ENCODE assay signal across 25 cellular contexts in the genomic region with DNA sequence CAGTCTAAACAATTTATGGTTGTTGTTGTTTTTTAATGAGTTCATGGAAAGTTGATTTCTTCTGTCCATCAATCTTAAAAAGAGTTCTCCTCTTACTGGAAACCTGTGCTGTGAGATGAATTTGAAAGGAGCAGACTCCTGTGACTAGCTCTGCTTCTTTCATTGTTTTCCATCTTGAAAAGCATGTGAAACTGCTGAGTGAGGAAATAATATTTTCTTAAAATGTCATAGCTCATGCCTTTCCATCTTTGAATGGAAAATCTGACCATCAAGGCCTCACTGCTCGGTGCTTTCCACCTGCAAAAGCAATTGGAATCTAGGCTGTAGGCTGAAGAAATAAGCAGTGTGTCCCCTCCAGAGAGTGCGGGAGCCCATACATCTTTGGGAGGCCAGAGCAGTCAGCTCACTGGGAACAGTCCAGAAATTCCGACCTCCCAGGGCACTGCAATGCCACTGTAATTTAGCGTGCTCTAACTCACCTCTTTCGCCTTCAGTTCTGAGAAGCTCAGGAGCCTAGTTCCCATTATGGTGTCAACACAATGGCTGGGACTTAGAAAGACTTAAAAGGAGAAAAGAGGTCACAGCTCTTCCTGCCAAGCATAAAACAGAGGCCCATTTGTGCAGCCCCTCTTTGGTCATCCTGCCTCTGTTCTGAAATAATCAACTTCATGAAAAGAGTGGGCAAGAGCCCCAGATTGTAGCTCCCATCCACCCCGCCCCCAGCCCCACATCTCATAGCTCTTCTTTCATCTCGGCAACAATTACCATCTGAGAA. TPM values are rescaled to one million over a fixed set of nuclear protein-coding genes. Genes with fewer than 3 reads are reported as not detected.
DNase-seq lines count a peak whose midpoint lies in the region; ATAC-seq and TF ChIP-seq lines count a peak whose summit lies in the region.
"Had no signal": no experiment of that assay in that cellular context is flagged by ENCODE, and none has a peak within 500 bp of the region (broad histone marks: within the 10 kb centered on the region; RNA-seq: fewer than 3 reads in every experiment).

No MANE protein-coding gene starts in this region.

- no peak overlapping the region for H3K4me3 ChIP-seq in IMR-90 (ENCODE audit: insufficient read depth, low read depth, low read length)
- H3K4me3 ChIP-seq in trophoblast cell (ENCODE audit: low read depth, low read length) = no peak overlapping the region
- H3K4me3 ChIP-seq in CD8-positive, alpha-beta memory T cell (ENCODE audit: low read length) = no peak overlapping the region
- H3K4me3 ChIP-seq: cardiac muscle cell, MG63, vagina had no signal

- H3K9ac ChIP-seq in IMR-90 (ENCODE audit: low read depth, low read length) = no peak overlapping the region
- no peak overlapping the region for H3K9ac ChIP-seq in trophoblast cell (ENCODE audit: low read length)
- H3K9ac ChIP-seq: parathyroid adenoma had no signal

- H3K27ac ChIP-seq in IMR-90 (ENCODE audit: insufficient read depth, low read length) = no peak overlapping the region
- H3K27ac ChIP-seq in trophoblast cell (ENCODE audit: low read depth, low read length) = no peak overlapping the region
- no peak overlapping the region for H3K27ac ChIP-seq in CD8-positive, alpha-beta memory T cell (ENCODE audit: low read depth, low read length)
- H3K27ac ChIP-seq: cardiac muscle cell, epithelial cell of prostate, parathyroid adenoma, vagina had no signal

- H4K12ac ChIP-seq in trophoblast cell (ENCODE audit: low read depth, low read length) = no peak overlapping the region

- H3K4me1 ChIP-seq in IMR-90 (ENCODE audit: control insufficient read depth, insufficient read depth, low read length) (peaks cover 14% of the 10 kb centered on the region), trophoblast cell (ENCODE audit: control insufficient read depth in 1 of 2, insufficient read depth in 2 of 2, low read length in 2 of 2) (peaks cover 15 to 21% of the 10 kb centered on the region in 2 experiments)
- H3K4me1 ChIP-seq in CD8-positive, alpha-beta memory T cell (ENCODE audit: insufficient read depth, low read length) = no peaks in the 10 kb centered on the region

- H3K9me3 ChIP-seq in IMR-90 (ENCODE audit: control insufficient read depth, insufficient read depth, low read length) (no peaks in the 10 kb centered on the region), trophoblast cell (ENCODE audit: insufficient read depth, low read depth, low read length) (no peaks in the 10 kb centered on the region)
- no peaks in the 10 kb centered on the region for H3K9me3 ChIP-seq in CD8-positive, alpha-beta memory T cell (ENCODE audit: low read length)
- H3K9me3 ChIP-seq: MG63, vagina had no signal

- ATAC-seq in IMR-90 (ENCODE audit: low read depth) = no peak
- ATAC-seq: activated naive CD8-positive, alpha-beta T cell treated with anti-CD3 and anti-CD28 coated beads, Interleukin-2, amount 50 U/mL, for 24 hours; Right ventricle myocardium inferior had no signal

- TF ChIP-seq POLR2A in IMR-90 (IDR thresholded peaks at IDR 0.05; ENCODE audit: low read depth, low read length) = no peak

- H3K36me3 ChIP-seq in IMR-90 (ENCODE audit: control insufficient read depth, insufficient read depth, low read length) (no peaks in the 10 kb centered on the region), trophoblast cell (ENCODE audit: control insufficient read depth in 1 of 2, insufficient read depth in 2 of 2, low read length in 2 of 2) (no peaks in the 10 kb centered on the region)
- H3K36me3 ChIP-seq in CD8-positive, alpha-beta memory T cell (ENCODE audit: insufficient read depth, low read length) = no peaks in the 10 kb centered on the region
- H3K36me3 ChIP-seq: cardiac muscle cell, MG63, vagina had no signal

- H3K4me1 Mint-ChIP-seq in brain = peaks cover 81% of the 10 kb centered on the region
- no peaks in the 10 kb centered on the region for H3K4me1 Mint-ChIP-seq in CD8-positive, alpha-beta memory T cell
- H3K4me1 Mint-ChIP-seq: activated B cell treated with CpG ODN at 0.5 μM for 24 hours; activated naive CD8-positive, alpha-beta T cell treated with anti-CD3 and anti-CD28 coated beads, Interleukin-2, amount 50 U/mL, for 24 hours; IgD-negative memory B cell had no signal

- no peaks in the 10 kb centered on the region for H3K36me3 Mint-ChIP-seq in brain
- no peaks in the 10 kb centered on the region for H3K36me3 Mint-ChIP-seq in CD8-positive, alpha-beta memory T cell
- H3K36me3 Mint-ChIP-seq: activated CD4-positive, alpha-beta memory T cell treated with anti-CD3 and anti-CD28 coated beads for 36 hours; CD14-positive monocyte; IgD-negative memory B cell had no signal

- H3K79me1 ChIP-seq in IMR-90 (ENCODE audit: low read depth in 1 of 2, low read length in 2 of 2) (no peaks in the 10 kb centered on the region), trophoblast cell (ENCODE audit: low read length) (peaks cover 10% of the 10 kb centered on the region)

- dilution Hi-C loops in IMR-90 (cut with HindIII; ENCODE audit: low sequenced_read_pairs, unreplicated experiment) = no loop called here

- H2BK5ac ChIP-seq in IMR-90 (ENCODE audit: low read depth, low read length, poor library complexity, severe bottlenecking) = no peak overlapping the region
- peak overlapping the region; percentile 32 for H2BK5ac ChIP-seq in trophoblast cell (ENCODE audit: low read depth, low read length, poor library complexity)

- H4K8ac ChIP-seq in IMR-90 (ENCODE audit: low read depth in 2 of 2, low read length in 2 of 2) (peak overlapping the region in 1 of 2 experiments; percentile 8; a peak in 1 of 4 replicates), trophoblast cell (ENCODE audit: low read depth, low read length) (peak overlapping the region; percentile 3)

- H3K79me2 ChIP-seq in trophoblast cell (ENCODE audit: control insufficient read depth, insufficient read depth, low read length, poor library complexity) = no peaks in the 10 kb centered on the region
- H3K79me2 ChIP-seq: parathyroid adenoma had no signal

- H2BK12ac ChIP-seq in trophoblast cell (ENCODE audit: low read length) = peak overlapping the region; percentile 12

- H4K20me1 ChIP-seq in IMR-90 (ENCODE audit: insufficient read depth, low read length) = no peaks in the 10 kb centered on the region

- TF ChIP-seq CTCF in IMR-90 (conservative IDR thresholded peaks at IDR 0.05; ENCODE audit: low read depth, low read length) = no peak
- no peak for TF ChIP-seq CTCF in brain (conservative IDR thresholded peaks at IDR 0.05)
- TF ChIP-seq CTCF in GM13976 (IDR thresholded peaks at IDR 0.05; ENCODE audit: borderline replicate concordance, control extremely low read depth, extremely low read depth, insufficient read depth, missing control alignments) = no peak

- H2BK20ac ChIP-seq in IMR-90 (ENCODE audit: low read depth, low read length) = peak overlapping the region; percentile 63; the same call in 1 of the 2 replicates

- intact Hi-C loops in IMR-90 (cut with micrococcal nuclease) (no loop called here), posterior vena cava (cut with DNase I) (loop anchor here in 1 of 2 donors (5.0 kb wide), 1 partner anchor 210 kb away; no protein-coding TSS in a partner anchor)

- H3K14ac ChIP-seq in IMR-90 (replicated peaks; ENCODE audit: low read depth, low read length) (peak overlapping the region; percentile 27; the same call in 1 of the 2 replicates), trophoblast cell (ENCODE audit: low read length) (peak overlapping the region; percentile 42)

- H3K23ac ChIP-seq in IMR-90 (ENCODE audit: low read depth, low read length) (no peak overlapping the region), trophoblast cell (ENCODE audit: low read length) (no peak overlapping the region)

- H3K9me3 Mint-ChIP-seq in brain = peaks cover 0 to 3% (median 0%) of the 10 kb centered on the region in 5 experiments
- H3K9me3 Mint-ChIP-seq in CD8-positive, alpha-beta memory T cell = no peaks in the 10 kb centered on the region
- H3K9me3 Mint-ChIP-seq: activated B cell treated with CpG ODN at 0.5 μM for 24 hours; activated CD4-positive, alpha-beta memory T cell treated with anti-CD3 and anti-CD28 coated beads for 36 hours; activated naive CD8-positive, alpha-beta T cell treated with anti-CD3 and anti-CD28 coated beads, Interleukin-2, amount 50 U/mL, for 24 hours; IgD-negative memory B cell had no signal

- H2AK9ac ChIP-seq in IMR-90 (replicated peaks; ENCODE audit: low read depth, low read length, poor library complexity) = no peak overlapping the region

- H2AFZ ChIP-seq in IMR-90 (replicated peaks; ENCODE audit: low read length, poor library complexity) (no peak overlapping the region), trophoblast cell (ENCODE audit: insufficient read depth, low read length, poor library complexity) (no peak overlapping the region)
- H2AFZ ChIP-seq: parathyroid adenoma had no signal

- H3K27me3 ChIP-seq in IMR-90 (ENCODE audit: control insufficient read depth, insufficient read depth, low read length) = no peaks in the 10 kb centered on the region
- H3K27me3 ChIP-seq in trophoblast cell (ENCODE audit: insufficient read depth, low read length) = no peaks in the 10 kb centered on the region
- no peaks in the 10 kb centered on the region for H3K27me3 ChIP-seq in CD8-positive, alpha-beta memory T cell (ENCODE audit: insufficient read depth, low read length, poor library complexity, severe bottlenecking)
- H3K27me3 ChIP-seq: cardiac muscle cell, MG63, vagina had no signal

- DNase-seq in IMR-90 = no peak
- DNase-seq in medulla oblongata (ENCODE audit: extremely low spot score) = peak; percentile 81
- DNase-seq in trophoblast cell = no peak
- no peak for DNase-seq in HK-2 (ENCODE audit: unreplicated experiment)
- DNase-seq in posterior vena cava (ENCODE audit: low spot score) = no peak
- no peak for DNase-seq in GM13976 (ENCODE audit: low spot score)
- no peak for DNase-seq in CD8-positive, alpha-beta memory T cell
- DNase-seq: activated B cell treated with CpG ODN at 0.5 μM for 24 hours; activated CD4-positive, alpha-beta memory T cell treated with anti-CD3 and anti-CD28 coated beads for 36 hours; activated effector memory CD4-positive, alpha-beta T cell treated with anti-CD3 and anti-CD28 coated beads, Interleukin-2, amount 50 U/mL, for 16 hours; activated naive CD8-positive, alpha-beta T cell treated with anti-CD3 and anti-CD28 coated beads, Interleukin-2, amount 50 U/mL, for 24 hours; GOT3; MG63; NCI-H1436; NCI-H2171; T-helper 9 cell had no signal

- CTCF ChIA-PET in IMR-90 (lab: Yijun Ruan, JAX) = interaction anchor here (1.0 kb wide), 1 partner anchor 9 kb away, joined by 4 read pairs; no protein-coding TSS in a partner anchor
- CTCF ChIA-PET in CD8-positive, alpha-beta memory T cell (lab: Charles Lee) = no interaction called here

- WGBS in IMR-90 (ENCODE audit: extremely low coverage in 2 of 2, insufficient read length in 1 of 2), 2 experiments = 88% methylated on average over 4 of the region's 7 CpGs; no CpG with 5 or more reads in 1 of the 2 experiments
- WGBS in trophoblast cell (ENCODE audit: extremely low coverage, insufficient coverage, insufficient read length) = no CpG with 5 or more reads among the region's 7 CpGs

- peak overlapping the region; percentile 82 to 98 (median 97) for H3K27ac Mint-ChIP-seq in brain
- no peak overlapping the region for H3K27ac Mint-ChIP-seq in CD8-positive, alpha-beta memory T cell
- H3K27ac Mint-ChIP-seq: activated B cell treated with CpG ODN at 0.5 μM for 24 hours; activated CD4-positive, alpha-beta memory T cell treated with anti-CD3 and anti-CD28 coated beads for 36 hours; activated naive CD8-positive, alpha-beta T cell treated with anti-CD3 and anti-CD28 coated beads, Interleukin-2, amount 50 U/mL, for 24 hours; CD14-positive monocyte; IgD-negative memory B cell had no signal

- no peak for TF ChIP-seq RAD21 in IMR-90 (IDR thresholded peaks at IDR 0.05; ENCODE audit: low read length)

- H3K18ac ChIP-seq in IMR-90 (ENCODE audit: low read depth, low read length) (no peak overlapping the region), trophoblast cell (ENCODE audit: low read length) (no peak overlapping the region)

- no peak overlapping the region for H4K5ac ChIP-seq in IMR-90 (ENCODE audit: low read depth, low read length)

- no TSS peak for BruUV-seq in IMR-90 (replicated peaks; lab: Mats Ljungman, UMichigan)

- peak overlapping the region; percentile 33; the same call in 1 of the 2 replicates for H4K91ac ChIP-seq in IMR-90 (ENCODE audit: insufficient read depth, low read depth, low read length)
- H4K91ac ChIP-seq in trophoblast cell (ENCODE audit: low read depth, low read length) = peak overlapping the region; percentile 45

- no peak overlapping the region for H2BK15ac ChIP-seq in IMR-90 (ENCODE audit: low read depth, low read length)

- H2AK5ac ChIP-seq in IMR-90 (ENCODE audit: low read depth, low read length) (peak overlapping the region; percentile 42; the same call in 1 of the 2 replicates), trophoblast cell (ENCODE audit: low read length) (no peak overlapping the region)

- H2BK120ac ChIP-seq in IMR-90 (ENCODE audit: low read depth, low read length) (peak overlapping the region; percentile 60), trophoblast cell (ENCODE audit: insufficient read depth, low read length, poor library complexity) (peak overlapping the region; percentile 47)

- no peak overlapping the region for H3K56ac ChIP-seq in IMR-90 (ENCODE audit: extremely low read depth, insufficient read depth, low read length)

- POLR2A ChIA-PET in IMR-90 (lab: Charles Lee; ENCODE audit: unreplicated experiment) = interaction anchor here (2.6 kb wide), 1 partner anchor 51 kb away, joined by 25 read pairs; a partner anchor contains a TSS
- POLR2A ChIA-PET in CD8-positive, alpha-beta memory T cell (lab: Charles Lee) = no interaction called here

- H3K4me2 ChIP-seq in IMR-90 (ENCODE audit: low read depth, low read length) (no peak overlapping the region), trophoblast cell (ENCODE audit: low read length) (no peak overlapping the region)

- H3K4ac ChIP-seq in IMR-90 (ENCODE audit: low read depth, low read length) = 0 out of 2 replicates have a peak overlapping the region, but pooled peaks have one; percentile 1
- no peak overlapping the region for H3K4ac ChIP-seq in trophoblast cell (ENCODE audit: low read depth, low read length)

- peak overlapping the region in 4 of 5 experiments; percentile 16 to 50 (median 34) for H3K4me3 Mint-ChIP-seq in brain
- H3K4me3 Mint-ChIP-seq in CD8-positive, alpha-beta memory T cell = no peak overlapping the region
- H3K4me3 Mint-ChIP-seq: activated B cell treated with CpG ODN at 0.5 μM for 24 hours; activated CD4-positive, alpha-beta memory T cell treated with anti-CD3 and anti-CD28 coated beads for 36 hours; activated naive CD8-positive, alpha-beta T cell treated with anti-CD3 and anti-CD28 coated beads, Interleukin-2, amount 50 U/mL, for 24 hours; CD14-positive monocyte; IgD-negative memory B cell had no signal

- in situ Hi-C loops in IMR-90 (cut with MboI; ENCODE audit: low sequenced_read_pairs) = no loop called here
- in situ Hi-C loops in GM13976 (cut with MboI; ENCODE audit: low sequenced_read_pairs, unreplicated experiment) = no loop called here

- H3K27me3 Mint-ChIP-seq in brain = no peaks in the 10 kb centered on the region
- peaks cover 4 to 18% of the 10 kb centered on the region in 2 donors for H3K27me3 Mint-ChIP-seq in CD8-positive, alpha-beta memory T cell
- H3K27me3 Mint-ChIP-seq: activated naive CD8-positive, alpha-beta T cell treated with anti-CD3 and anti-CD28 coated beads, Interleukin-2, amount 50 U/mL, for 24 hours had no signal

- peaks cover 12% of the 10 kb centered on the region for H3K9me1 ChIP-seq in IMR-90 (ENCODE audit: insufficient read depth, low read length)

RNA-seq across cellular contexts. Expression of a gene that starts 50.4 kb away (rescaled TPM):
- 75.6 and 102 TPM in 2 replicates for total RNA-seq in IMR-90 (2012; rRNA removed)
- polyA plus RNA-seq in IMR-90 (2012; rRNA removed) = 99.0 and 126 TPM in 2 replicates
- polyA plus RNA-seq in IMR-90 (2012; cell fraction: cytosol; rRNA removed) = 45.0 and 45.1 TPM in 2 replicates
- polyA plus RNA-seq in IMR-90 (2012; cell fraction: nucleus; rRNA removed; ENCODE audit: low replicate concordance) = 88.3 and 572 TPM in 2 replicates
- polyA plus RNA-seq in brain (ENCODE audit: insufficient read depth, low read depth, low replicate concordance) = 13.9 TPM
- 43.0 and 43.9 TPM in 2 replicates for polyA plus RNA-seq in trophoblast cell (2013)
- 100 to 1,000 TPM in 1 of 2 donors, 10 to 100 TPM in 1; 72.2 to 116 TPM for total RNA-seq in posterior vena cava
- total RNA-seq in CD8-positive, alpha-beta memory T cell = under 1 TPM; 0.11 to 0.16 TPM
- not detected for polyA plus RNA-seq in CD8-positive, alpha-beta memory T cell
- total RNA-seq: OCI-LY7 had no signal
- polyA plus RNA-seq: IgD-negative memory B cell had no signal

Comparison
In these comparisons a context has a peak if more than half of its experiments do, and no peak if none do; other contexts are left out.
1. H3K27ac Mint-ChIP-seq: peak in brain (5 of 5); none in CD8-positive, alpha-beta memory T cell (0 of 8).
2. H3K4me3 Mint-ChIP-seq: peak in brain (4 of 5); none in CD8-positive, alpha-beta memory T cell (0 of 7).
3. RNA of a gene that starts 50.4 kb away (total RNA-seq): 72.2 to 116 TPM in posterior vena cava and 75.6 to 102 TPM in IMR-90; 0.11 to 0.16 TPM in CD8-positive, alpha-beta memory T cell; every median in the first group is over 10 times any median in the second.